8 cellular contexts compared by ENCODE assay signal in the genomic region with DNA sequence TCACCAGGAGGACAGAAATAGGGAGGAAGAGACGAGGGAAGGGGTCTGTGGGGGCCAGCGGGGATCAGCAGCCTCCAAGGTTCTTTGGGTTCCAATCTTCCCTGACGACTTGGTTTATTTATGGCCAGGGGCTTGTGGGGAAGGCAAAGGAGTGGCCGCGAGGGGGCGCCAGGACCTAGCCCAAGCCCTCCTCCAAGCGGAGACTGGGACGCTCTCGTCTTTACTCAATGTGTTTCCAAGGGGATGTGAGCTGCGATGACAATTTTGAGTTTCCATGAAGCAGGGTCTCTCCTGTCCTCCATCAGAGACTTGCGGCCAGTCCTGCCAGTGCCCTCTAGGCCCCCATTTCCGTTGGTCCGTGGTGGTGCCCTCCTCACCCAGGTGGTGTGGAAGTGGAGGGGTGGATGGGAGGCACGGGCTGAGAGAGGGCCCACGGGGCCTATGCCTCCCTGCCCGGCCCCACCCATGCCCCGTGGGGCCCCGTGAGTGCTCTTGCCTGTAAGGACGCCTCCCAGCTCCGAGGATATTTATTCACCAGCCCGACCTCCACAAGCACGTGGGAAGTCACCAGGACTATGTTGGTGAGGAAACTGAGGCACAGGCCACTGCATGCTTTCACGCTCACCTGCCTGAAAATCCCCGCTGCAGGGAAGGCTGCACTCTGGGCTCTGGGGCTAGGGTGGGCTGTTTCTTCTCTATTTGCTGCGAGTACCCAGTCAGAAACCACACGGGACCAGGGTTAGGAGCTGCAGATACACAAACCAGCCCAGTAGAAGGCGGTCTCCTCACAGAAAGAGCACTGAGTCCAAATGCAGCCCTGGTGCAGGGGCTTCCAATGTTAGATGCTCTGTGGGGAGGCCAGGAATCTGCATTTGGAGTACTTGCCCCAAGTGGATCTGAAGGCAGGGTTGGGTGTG. TPM values are rescaled to one million over a fixed set of nuclear protein-coding genes. Genes with fewer than 3 reads are reported as not detected.
A peak's percentile ranks its signal among the peaks of the same experiment; 100 is the strongest.
DNase-seq lines count a peak whose midpoint lies in the region; ATAC-seq and TF ChIP-seq lines count a peak whose summit lies in the region.

No MANE protein-coding gene starts in this region.

- peak overlapping the region in 9 of 11 experiments; percentile 11 to 46 (median 37); a peak in 11 of 22 replicates for H3K4me2 ChIP-seq in BLaER1 treated with 17β-estradiol and CSF1 and Interleukin-3, amounts not matched to agents 10 nM and 100 nM

- no peaks in the 10 kb centered on the region for H3K36me3 Mint-ChIP-seq in activated CD8-positive, alpha-beta T cell treated with anti-CD3 and anti-CD28 coated beads for 36 hours (ENCODE audit: low read depth)

- ATAC-seq in HG02798 (IDR thresholded peaks at IDR 0.05; ENCODE audit: poor library complexity, unreplicated experiment): peak; percentile 53
- peak; percentile 80 for ATAC-seq in activated CD8-positive, alpha-beta T cell treated with anti-CD3 and anti-CD28 coated beads for 36 hours
- no peak for ATAC-seq in GM19328 (IDR thresholded peaks at IDR 0.05; ENCODE audit: unreplicated experiment)

- H3K9me3 ChIP-seq in BLaER1 treated with 17β-estradiol and CSF1 and Interleukin-3, amounts not matched to agents 10 nM and 100 nM (replicated peaks in 1 of 11): no peaks in the 10 kb centered on the region; a peak in 1 of 22 replicates
- no peaks in the 10 kb centered on the region for H3K9me3 ChIP-seq in effector memory CD4-positive, alpha-beta T cell (ENCODE audit: control insufficient read depth, low read length)

- CTCF ChIA-PET in activated CD8-positive, alpha-beta T cell treated with anti-CD3 and anti-CD28 coated beads for 36 hours (lab: Charles Lee): interaction anchor here (0.6 to 2.5 kb wide), 31 partner anchors 9 to 473 kb away, joined by 3 to 18 read pairs (median 4); no protein-coding TSS in a partner anchor

- H3K27me3 ChIP-seq in BLaER1 treated with 17β-estradiol and CSF1 and Interleukin-3, amounts not matched to agents 10 nM and 100 nM: no peaks in the 10 kb centered on the region
- H3K27me3 ChIP-seq in effector memory CD4-positive, alpha-beta T cell (replicated peaks; ENCODE audit: control insufficient read depth, insufficient read depth, low read length, poor library complexity, severe bottlenecking): no peaks in the 10 kb centered on the region

- no peak overlapping the region for H3K27ac ChIP-seq in BLaER1 treated with 17β-estradiol and CSF1 and Interleukin-3, amounts not matched to agents 10 nM and 100 nM
- H3K27ac ChIP-seq in effector memory CD4-positive, alpha-beta T cell (ENCODE audit: insufficient read depth, low read length, poor library complexity, severe bottlenecking): no peak overlapping the region

- H3K9ac ChIP-seq in BLaER1 treated with 17β-estradiol and CSF1 and Interleukin-3, amounts not matched to agents 10 nM and 100 nM: no peak overlapping the region

- POLR2A ChIA-PET in activated CD8-positive, alpha-beta T cell treated with anti-CD3 and anti-CD28 coated beads for 36 hours (lab: Charles Lee): interaction anchor here (0.8 to 1.5 kb wide), 2 partner anchors 20 to 196 kb away, joined by 3 read pairs; no protein-coding TSS in a partner anchor

- H4K20me1 ChIP-seq in BLaER1 treated with 17β-estradiol and CSF1 and Interleukin-3, amounts not matched to agents 10 nM and 100 nM: no peaks in the 10 kb centered on the region; a peak in 1 of 22 replicates

- intact Hi-C loops in activated CD8-positive, alpha-beta T cell treated with anti-CD3 and anti-CD28 coated beads for 36 hours (cut with micrococcal nuclease): loop anchor here (2.0 to 5.0 kb wide), 2 partner anchors 197 to 269 kb away; no protein-coding TSS in a partner anchor

- TF ChIP-seq CTCF in activated CD8-positive, alpha-beta T cell treated with anti-CD3 and anti-CD28 coated beads for 36 hours (IDR thresholded peaks at IDR 0.05): peak; percentile 80

- no peaks in the 10 kb centered on the region for H3K9me3 Mint-ChIP-seq in activated CD8-positive, alpha-beta T cell treated with anti-CD3 and anti-CD28 coated beads for 36 hours

- DNase-seq in NCI-H774 (lab: John Stamatoyannopoulos, UW): peak; percentile 73
- DNase-seq in activated CD8-positive, alpha-beta T cell treated with anti-CD3 and anti-CD28 coated beads for 36 hours: peak; percentile 87
- DNase-seq in effector memory CD4-positive, alpha-beta T cell: peak in 2 of 3 donors; percentile 24 to 25
- peak; percentile 79 for DNase-seq in midbrain (lab: John Stamatoyannopoulos, UW)
- peak; percentile 63 for DNase-seq in stimulated activated CD8-positive, alpha-beta memory T cell treated with anti-CD3 and anti-CD28 coated beads, Interleukin-4, amount 100 ng/mL, for 24 hours (ENCODE audit: low read depth)

- no peak overlapping the region for H3K27ac Mint-ChIP-seq in activated CD8-positive, alpha-beta T cell treated with anti-CD3 and anti-CD28 coated beads for 36 hours

- H3K36me3 ChIP-seq in BLaER1 treated with 17β-estradiol and CSF1 and Interleukin-3, amounts not matched to agents 10 nM and 100 nM: no peaks in the 10 kb centered on the region
- no peaks in the 10 kb centered on the region for H3K36me3 ChIP-seq in effector memory CD4-positive, alpha-beta T cell (ENCODE audit: control insufficient read depth, insufficient read depth, low read length)

- no peaks in the 10 kb centered on the region for H3K4me1 Mint-ChIP-seq in activated CD8-positive, alpha-beta T cell treated with anti-CD3 and anti-CD28 coated beads for 36 hours (ENCODE audit: low read depth)

- peaks cover 0 to 12% (median 0%) of the 10 kb centered on the region in 10 experiments; a peak in 8 of 20 replicates for H3K4me1 ChIP-seq in BLaER1 treated with 17β-estradiol and CSF1 and Interleukin-3, amounts not matched to agents 10 nM and 100 nM
- no peaks in the 10 kb centered on the region for H3K4me1 ChIP-seq in effector memory CD4-positive, alpha-beta T cell (ENCODE audit: control insufficient read depth, insufficient read depth, low read length, poor library complexity, severe bottlenecking)

- H3K27me3 Mint-ChIP-seq in activated CD8-positive, alpha-beta T cell treated with anti-CD3 and anti-CD28 coated beads for 36 hours: peaks cover 9% of the 10 kb centered on the region

- no peak overlapping the region for H3K4me3 ChIP-seq in BLaER1 treated with 17β-estradiol and CSF1 and Interleukin-3, amounts not matched to agents 10 nM and 100 nM
- no peak overlapping the region for H3K4me3 ChIP-seq in effector memory CD4-positive, alpha-beta T cell (ENCODE audit: insufficient read depth, low read depth, low read length, poor library complexity, severe bottlenecking)

- no peak overlapping the region for H3K4me3 Mint-ChIP-seq in activated CD8-positive, alpha-beta T cell treated with anti-CD3 and anti-CD28 coated beads for 36 hours

RNA-seq across cellular contexts. Expression of a gene that starts 26.5 kb away (rescaled TPM):
- total RNA-seq in activated CD8-positive, alpha-beta T cell treated with anti-CD3 and anti-CD28 coated beads for 36 hours: not detected

Comparison
In these comparisons a context has a peak if more than half of its experiments do, and no peak if none do; other contexts are left out.
1. DNase-seq: peak in every context shown above with its lines; median percentile 87 in activated CD8-positive, alpha-beta T cell treated with anti-CD3 and anti-CD28 coated beads for 36 hours; 79 in midbrain; 73 in NCI-H774; 63 in stimulated activated CD8-positive, alpha-beta memory T cell treated with anti-CD3 and anti-CD28 coated beads, Interleukin-4, amount 100 ng/mL, for 24 hours; 24 in effector memory CD4-positive, alpha-beta T cell.